Comparison of ENCODE assay signal across 24 cellular contexts in genomic region chr7:148395292-148395691, GRCh38.
DNase-seq lines count a peak whose midpoint lies in the region; ATAC-seq and TF ChIP-seq lines count a peak whose summit lies in the region.
"Had no signal": no experiment of that assay in that cellular context is flagged by ENCODE, and none has a peak within 500 bp of the region (broad histone marks: within the 10 kb centered on the region; RNA-seq: fewer than 3 reads in every experiment).

No MANE protein-coding gene starts in this region.

- peaks cover 14% of the 10 kb centered on the region for H3K79me2 ChIP-seq in GM23338 (replicated peaks; ENCODE audit: insufficient read depth)
- H3K79me2 ChIP-seq in neural progenitor cell (ENCODE audit: low read depth): peaks cover 100% of the 10 kb centered on the region

- no peak for TF ChIP-seq CTCF in GM23338 (conservative IDR thresholded peaks at IDR 0.05; ENCODE audit: low read depth in 2 of 2)
- TF ChIP-seq CTCF in endodermal cell (conservative IDR thresholded peaks at IDR 0.05): no peak
- TF ChIP-seq CTCF in neural progenitor cell (IDR thresholded peaks at IDR 0.05): no peak
- no peak for TF ChIP-seq CTCF in CD4-positive, alpha-beta T cell (IDR thresholded peaks at IDR 0.05)

- H3K36me3 ChIP-seq in GM23338 (ENCODE audit: insufficient read depth) (no peaks in the 10 kb centered on the region), endodermal cell (ENCODE audit: control insufficient read depth, insufficient read depth, low read length) (peaks cover 80% of the 10 kb centered on the region), neural progenitor cell (peaks cover 7% of the 10 kb centered on the region)
- H3K36me3 ChIP-seq: BLaER1, gastrocnemius medialis, left ventricle myocardium inferior, pancreas, transverse colon had no signal

- CTCF ChIA-PET in CD4-positive, alpha-beta T cell (lab: Charles Lee): interaction anchor here (0.6 kb wide), 1 partner anchor 306 kb away, joined by 3 read pairs; no protein-coding TSS in a partner anchor

- POLR2A ChIA-PET in CD4-positive, alpha-beta T cell (lab: Charles Lee): no interaction called here

- peaks cover 67% of the 10 kb centered on the region for H3K4me1 ChIP-seq in GM23338 (ENCODE audit: insufficient read depth)
- H3K4me1 ChIP-seq in endodermal cell (ENCODE audit: control insufficient read depth, insufficient read depth, low read length): peaks cover 9% of the 10 kb centered on the region
- peaks cover 49% of the 10 kb centered on the region for H3K4me1 ChIP-seq in neural progenitor cell
- H3K4me1 ChIP-seq: BLaER1, gastrocnemius medialis, left ventricle myocardium inferior, pancreas, transverse colon had no signal

- H3K27ac ChIP-seq in GM23338 (ENCODE audit: low read depth) (peak overlapping the region; percentile 30; the same call in 1 of the 2 replicates), endodermal cell (ENCODE audit: low read depth, low read length) (peak overlapping the region; percentile 72), neural progenitor cell (peak overlapping the region; percentile 19)
- H3K27ac ChIP-seq in CD4-positive, alpha-beta T cell (ENCODE audit: low read depth, low read length): no peak overlapping the region
- H3K27ac ChIP-seq: BLaER1, gastrocnemius medialis, left ventricle myocardium inferior, pancreas, transverse colon had no signal

- H3K4me1 Mint-ChIP-seq in GM23338 (peaks cover 77% of the 10 kb centered on the region), endodermal cell (peaks cover 45% of the 10 kb centered on the region), neural progenitor cell (peaks cover 46% of the 10 kb centered on the region)
- no peaks in the 10 kb centered on the region for H3K4me1 Mint-ChIP-seq in CD4-positive, alpha-beta T cell (ENCODE audit: low read depth)
- H3K4me1 Mint-ChIP-seq: activated naive CD4-positive, alpha-beta T cell treated with anti-CD3 and anti-CD28 coated beads, Interleukin-2, amount 50 U/mL, for 24 hours; activated T-helper 17 cell treated with anti-CD3 and anti-CD28 coated beads, Interleukin-2, amount 50 U/mL, for 72 hours had no signal

- no peaks in the 10 kb centered on the region for H3K9me2 ChIP-seq in GM23338 (ENCODE audit: insufficient read depth)

- H2AFZ ChIP-seq in GM23338 (no peak overlapping the region), neural progenitor cell (replicated peaks) (no peak overlapping the region)

- H3K27me3 ChIP-seq in GM23338 (ENCODE audit: insufficient read depth) (no peaks in the 10 kb centered on the region), endodermal cell (ENCODE audit: control insufficient read depth, insufficient read depth, low read length, poor library complexity, severe bottlenecking) (no peaks in the 10 kb centered on the region), neural progenitor cell (no peaks in the 10 kb centered on the region)
- H3K27me3 ChIP-seq in CD4-positive, alpha-beta T cell (ENCODE audit: control insufficient read depth, insufficient read depth, low read length): peaks cover 14% of the 10 kb centered on the region
- H3K27me3 ChIP-seq: BLaER1 had no signal

- H3K36me3 Mint-ChIP-seq in GM23338 (ENCODE audit: low read depth) (peaks cover 11% of the 10 kb centered on the region), endodermal cell (ENCODE audit: low read depth) (peaks cover 24% of the 10 kb centered on the region), neural progenitor cell (peaks cover 49% of the 10 kb centered on the region)
- no peaks in the 10 kb centered on the region for H3K36me3 Mint-ChIP-seq in CD4-positive, alpha-beta T cell (ENCODE audit: low read depth)
- H3K36me3 Mint-ChIP-seq: activated naive CD4-positive, alpha-beta T cell treated with anti-CD3 and anti-CD28 coated beads, Interleukin-2, amount 50 U/mL, for 24 hours; mesothelial cell of epicardium had no signal

- H3K27ac Mint-ChIP-seq in GM23338 (peak overlapping the region; percentile 79; the same call in 1 of the 2 replicates), endodermal cell (no peak overlapping the region), neural progenitor cell (peak overlapping the region; percentile 95)
- H3K27ac Mint-ChIP-seq in CD4-positive, alpha-beta T cell: no peak overlapping the region
- H3K27ac Mint-ChIP-seq: activated CD4-positive, alpha-beta memory T cell treated with anti-CD3 and anti-CD28 coated beads, Interleukin-2, amount 10 ng/mL, durations not matched to agents 7 days and 5 days; activated naive CD4-positive, alpha-beta T cell treated with anti-CD3 and anti-CD28 coated beads, Interleukin-2, amount 50 U/mL, for 24 hours; activated T-helper 17 cell treated with anti-CD3 and anti-CD28 coated beads, Interleukin-2, amount 50 U/mL, for 72 hours; mesothelial cell of epicardium had no signal

- H3K27me3 Mint-ChIP-seq in GM23338 (ENCODE audit: insufficient read depth, low read depth, poor library complexity) (peaks cover 9% of the 10 kb centered on the region), endodermal cell (ENCODE audit: insufficient read depth) (no peaks in the 10 kb centered on the region), neural progenitor cell (ENCODE audit: insufficient read depth, low read depth) (peaks cover 2% of the 10 kb centered on the region)
- H3K27me3 Mint-ChIP-seq in CD4-positive, alpha-beta T cell: peaks cover 61% of the 10 kb centered on the region

- H3K4me2 ChIP-seq in GM23338 (peak overlapping the region; percentile 23), neural progenitor cell (peak overlapping the region; percentile 32)
- H3K4me2 ChIP-seq: BLaER1 had no signal

- intact Hi-C loops in CD4-positive, alpha-beta T cell (cut with DNase I, micrococcal nuclease): no loop called here

- WGBS in endodermal cell (ENCODE audit: insufficient coverage in 1 of 2, insufficient read length in 1 of 2), 2 experiments: 89 to 91% methylated on average over 4 to 6 of the region's 6 CpGs

- DNase-seq in GM23338 (ENCODE audit: low spot score): peak; percentile 61
- peak; percentile 70 for DNase-seq in NCI-H69 (lab: John Stamatoyannopoulos, UW)
- DNase-seq in endodermal cell: peak; percentile 64
- no peak for DNase-seq in neural progenitor cell (ENCODE audit: low spot score)
- DNase-seq in NCI-H1105 (lab: John Stamatoyannopoulos, UW): no peak
- DNase-seq in CD4-positive, alpha-beta T cell: no peak
- DNase-seq: activated CD4-positive, alpha-beta memory T cell treated with anti-CD3 and anti-CD28 coated beads, Interleukin-2, amount 10 ng/mL, durations not matched to agents 7 days and 5 days; cortex of kidney; DMS53; gastrocnemius medialis; GF-D8; left ventricle myocardium inferior; naive B cell; NCI-H1436; NCI-H2171; NCI-H510A treated with DMSO at 0.1 percent for 48 hours; pancreas; stimulated activated CD4-positive, alpha-beta T cell treated with anti-CD3 and anti-CD28 coated beads, Interleukin-2, amount 100 ng/mL, for 24 hours; transverse colon had no signal

- no peak overlapping the region; the same call in 2 of the 3 replicates for H3K4me3 Mint-ChIP-seq in GM23338
- no peak overlapping the region for H3K4me3 Mint-ChIP-seq in endodermal cell
- H3K4me3 Mint-ChIP-seq in neural progenitor cell: no peak overlapping the region
- no peak overlapping the region for H3K4me3 Mint-ChIP-seq in CD4-positive, alpha-beta T cell
- H3K4me3 Mint-ChIP-seq: activated CD4-positive, alpha-beta memory T cell treated with anti-CD3 and anti-CD28 coated beads, Interleukin-2, amount 10 ng/mL, durations not matched to agents 7 days and 5 days; activated naive CD4-positive, alpha-beta T cell treated with anti-CD3 and anti-CD28 coated beads, Interleukin-2, amount 50 U/mL, for 24 hours; activated T-helper 17 cell treated with anti-CD3 and anti-CD28 coated beads, Interleukin-2, amount 50 U/mL, for 72 hours; mesothelial cell of epicardium had no signal

- no peaks in the 10 kb centered on the region for H3F3A ChIP-seq in GM23338 (replicated peaks; ENCODE audit: low read depth)
- peaks cover 18% of the 10 kb centered on the region for H3F3A ChIP-seq in neural progenitor cell (ENCODE audit: low read depth)

- peaks cover 6% of the 10 kb centered on the region; the same call in 2 of the 3 replicates for H3K9me3 Mint-ChIP-seq in GM23338
- peaks cover 2% of the 10 kb centered on the region for H3K9me3 Mint-ChIP-seq in endodermal cell
- peaks cover 21% of the 10 kb centered on the region for H3K9me3 Mint-ChIP-seq in neural progenitor cell
- no peaks in the 10 kb centered on the region for H3K9me3 Mint-ChIP-seq in CD4-positive, alpha-beta T cell
- H3K9me3 Mint-ChIP-seq: activated CD4-positive, alpha-beta memory T cell treated with anti-CD3 and anti-CD28 coated beads, Interleukin-2, amount 10 ng/mL, durations not matched to agents 7 days and 5 days; activated naive CD4-positive, alpha-beta T cell treated with anti-CD3 and anti-CD28 coated beads, Interleukin-2, amount 50 U/mL, for 24 hours; activated T-helper 17 cell treated with anti-CD3 and anti-CD28 coated beads, Interleukin-2, amount 50 U/mL, for 72 hours; mesothelial cell of epicardium had no signal

- H3K9me3 ChIP-seq in endodermal cell (ENCODE audit: control insufficient read depth, low read length): no peaks in the 10 kb centered on the region
- H3K9me3 ChIP-seq in neural progenitor cell (ENCODE audit: low read depth): no peaks in the 10 kb centered on the region
- H3K9me3 ChIP-seq in CD4-positive, alpha-beta T cell (ENCODE audit: control insufficient read depth, low read length): no peaks in the 10 kb centered on the region
- H3K9me3 ChIP-seq: BLaER1, gastrocnemius medialis, left ventricle myocardium inferior, pancreas, transverse colon had no signal

- ATAC-seq in GM23338: peak; percentile 74
- ATAC-seq in CD4-positive, alpha-beta T cell (ENCODE audit: poor library complexity): no peak
- no peak for ATAC-seq in HG03280 (IDR thresholded peaks at IDR 0.05; ENCODE audit: unreplicated experiment)
- ATAC-seq: activated T-helper 17 cell treated with anti-CD3 and anti-CD28 coated beads, Interleukin-2, amount 50 U/mL, for 72 hours; gastrocnemius medialis; pancreas had no signal

- H3K4me3 ChIP-seq in GM23338 (no peak overlapping the region), endodermal cell (ENCODE audit: low read length) (no peak overlapping the region), neural progenitor cell (no peak overlapping the region)
- H3K4me3 ChIP-seq: BLaER1, gastrocnemius medialis, left ventricle myocardium inferior, pancreas, transverse colon had no signal

- no peak overlapping the region for H3K9ac ChIP-seq in endodermal cell (ENCODE audit: extremely low read depth, low read length, poor library complexity, severe bottlenecking)
- H3K9ac ChIP-seq in neural progenitor cell: no peak overlapping the region
- H3K9ac ChIP-seq: BLaER1 had no signal

- H4K20me1 ChIP-seq in GM23338 (replicated peaks; ENCODE audit: insufficient read depth) (no peaks in the 10 kb centered on the region), neural progenitor cell (ENCODE audit: low read depth) (peaks cover 74% of the 10 kb centered on the region)
- H4K20me1 ChIP-seq: BLaER1 had no signal

Comparison
In these comparisons a context has a peak if more than half of its experiments do, and no peak if none do; other contexts are left out.
1. DNase-seq: peak in GM23338 (single experiment), NCI-H69 (single experiment) and endodermal cell (single experiment); none in neural progenitor cell (single experiment), NCI-H1105 (single experiment) and CD4-positive, alpha-beta T cell (0 of 10).
2. H3K27ac Mint-ChIP-seq: peak in GM23338 (single experiment) and neural progenitor cell (single experiment); none in endodermal cell (single experiment) and CD4-positive, alpha-beta T cell (single experiment).